Comparison of ENCODE assay signal across 8 cellular contexts in genomic region chr15:85795320-85795668, GRCh38. TPM values are rescaled to one million over a fixed set of nuclear protein-coding genes. Genes with fewer than 3 reads are reported as not detected.
DNase-seq lines count a peak whose midpoint lies in the region; ATAC-seq and TF ChIP-seq lines count a peak whose summit lies in the region.

No MANE protein-coding gene starts in this region.

- H4K20me1 ChIP-seq in OCI-LY7 (ENCODE audit: insufficient read depth, low read length) (no peaks in the 10 kb centered on the region), fibroblast of lung (ENCODE audit: control insufficient read depth, extremely low read depth, insufficient read depth, low read length) (no peaks in the 10 kb centered on the region)

- no peak overlapping the region for H3K9ac ChIP-seq in fibroblast of lung (ENCODE audit: insufficient read depth, low read length)
- H3K9ac ChIP-seq in skeletal muscle satellite cell (ENCODE audit: low read depth, low read length) = peak overlapping the region; percentile 46

- no peaks in the 10 kb centered on the region for H3K9me3 ChIP-seq in OCI-LY7 (ENCODE audit: low read length)
- no peaks in the 10 kb centered on the region for H3K9me3 ChIP-seq in fibroblast of lung (ENCODE audit: control insufficient read depth, insufficient read depth, low read depth, low read length)
- no peaks in the 10 kb centered on the region for H3K9me3 ChIP-seq in skeletal muscle satellite cell (replicated peaks; ENCODE audit: low read length)

- peaks cover 26% of the 10 kb centered on the region for H3K4me1 ChIP-seq in OCI-LY7 (ENCODE audit: insufficient read depth, low read length, poor library complexity, severe bottlenecking)
- H3K4me1 ChIP-seq in fibroblast of lung (ENCODE audit: control insufficient read depth, extremely low read depth, insufficient read depth, low read length) = no peaks in the 10 kb centered on the region
- peaks cover 20% of the 10 kb centered on the region for H3K4me1 ChIP-seq in skeletal muscle satellite cell (ENCODE audit: control insufficient read depth, insufficient read depth, low read length)

- H3K79me2 ChIP-seq in OCI-LY7 (ENCODE audit: insufficient read depth, low read depth, low read length) = peaks cover 7% of the 10 kb centered on the region; the same call in 1 of the 2 replicates
- peaks cover 10% of the 10 kb centered on the region for H3K79me2 ChIP-seq in fibroblast of lung (ENCODE audit: control insufficient read depth, insufficient read depth, low read length)

- H3K27me3 ChIP-seq in fibroblast of lung (ENCODE audit: control insufficient read depth, insufficient read depth, low read length) (peaks cover 6% of the 10 kb centered on the region), skeletal muscle satellite cell (ENCODE audit: control insufficient read depth, insufficient read depth, low read length) (no peaks in the 10 kb centered on the region)

- no peaks in the 10 kb centered on the region for H3K9me2 ChIP-seq in OCI-LY7 (ENCODE audit: insufficient read depth, low read length)

- intact Hi-C loops in OCI-LY7 (cut with micrococcal nuclease; ENCODE audit: unreplicated experiment) = no loop called here

- CTCF ChIA-PET in OCI-LY7 (lab: Charles Lee; ENCODE audit: unreplicated experiment) = no interaction called here

- peak; percentile 6 for ATAC-seq in GM19035 (IDR thresholded peaks at IDR 0.05; ENCODE audit: unreplicated experiment)
- ATAC-seq in GM21825 (IDR thresholded peaks at IDR 0.05; ENCODE audit: unreplicated experiment) = no peak

- H3K27ac ChIP-seq in OCI-LY7 (ENCODE audit: low read depth, low read length, poor library complexity, severe bottlenecking) (no peak overlapping the region), fibroblast of lung (ENCODE audit: insufficient read depth, low read length) (no peak overlapping the region)

- H3K36me3 ChIP-seq in OCI-LY7 (ENCODE audit: insufficient read depth, low read length) = no peaks in the 10 kb centered on the region
- H3K36me3 ChIP-seq in fibroblast of lung (ENCODE audit: control insufficient read depth, insufficient read depth, low read length) = no peaks in the 10 kb centered on the region
- H3K36me3 ChIP-seq in skeletal muscle satellite cell (ENCODE audit: insufficient read depth, low read length) = no peaks in the 10 kb centered on the region

- BruUV-seq in OCI-LY7 (replicated peaks; lab: Mats Ljungman, UMichigan) = no TSS peak

- POLR2A ChIA-PET in OCI-LY7 (lab: Charles Lee) = interaction anchor here (0.6 kb wide), 1 partner anchor 1224 kb away, joined by 7 read pairs; no protein-coding TSS in a partner anchor

- peak overlapping the region; percentile 88 for H3K4me2 ChIP-seq in OCI-LY7 (ENCODE audit: low read length)
- H3K4me2 ChIP-seq in fibroblast of lung (ENCODE audit: extremely low read depth, insufficient read depth, low read length) = peak overlapping the region; percentile 96
- H3K4me2 ChIP-seq in skeletal muscle satellite cell (ENCODE audit: low read length) = peak overlapping the region; percentile 92

- DNase-seq in OCI-LY7 (ENCODE audit: low spot score) = no peak
- no peak for DNase-seq in fibroblast of lung (ENCODE audit: low read depth in 2 of 2)
- no peak for DNase-seq in AG20443 (ENCODE audit: low spot score)
- no peak for DNase-seq in D341Med (ENCODE audit: low spot score)
- DNase-seq in RPMI8226 = no peak

- H2AFZ ChIP-seq in OCI-LY7 (ENCODE audit: low read length) (peak overlapping the region; percentile 97), fibroblast of lung (ENCODE audit: low read length) (peak overlapping the region; percentile 94)

- peak overlapping the region; percentile 62 for H3K4me3 ChIP-seq in OCI-LY7 (ENCODE audit: low read depth, low read length, poor library complexity, severe bottlenecking)
- H3K4me3 ChIP-seq in fibroblast of lung (replicated peaks in 1 of 4; ENCODE audit: control extremely low read depth in 1 of 4, insufficient read depth in 1 of 4, low read depth in 3 of 4, low read length in 4 of 4) = peak overlapping the region; percentile 39 to 64 (median 53)
- H3K4me3 ChIP-seq in skeletal muscle satellite cell (ENCODE audit: low read length) = peak overlapping the region; percentile 72

- TF ChIP-seq CTCF in OCI-LY7 (conservative IDR thresholded peaks at IDR 0.05; ENCODE audit: low read length) = no peak
- TF ChIP-seq CTCF in fibroblast of lung (conservative IDR thresholded peaks at IDR 0.05 in 1 of 2, IDR thresholded peaks at IDR 0.05 in 1 of 2; ENCODE audit: low read depth in 1 of 2, low read length in 2 of 2) = no peak

RNA-seq across cellular contexts. Expression of gene KLHL25, which starts 0.6 kb away (rescaled TPM):
- total RNA-seq in OCI-LY7 (2014; rRNA removed; shearing (Covaris generic)) = 4.5 and 7.7 TPM in 2 replicates
- total RNA-seq in OCI-LY7 (2022) (5.1 and 5.5 TPM in 2 replicates), fibroblast of lung (5.4 TPM in 2 replicates)
- polyA plus RNA-seq in fibroblast of lung = 1.4 and 1.6 TPM in 2 replicates
- 1.7 and 2.0 TPM in 2 replicates for polyA plus RNA-seq in fibroblast of lung (2012)
- polyA minus RNA-seq in fibroblast of lung (ENCODE audit: low replicate concordance) = 6.0 and 9.6 TPM in 2 replicates
- 3.0 and 3.1 TPM in 2 replicates for total RNA-seq in skeletal muscle satellite cell (2012; rRNA removed)
